In the genomic region with DNA sequence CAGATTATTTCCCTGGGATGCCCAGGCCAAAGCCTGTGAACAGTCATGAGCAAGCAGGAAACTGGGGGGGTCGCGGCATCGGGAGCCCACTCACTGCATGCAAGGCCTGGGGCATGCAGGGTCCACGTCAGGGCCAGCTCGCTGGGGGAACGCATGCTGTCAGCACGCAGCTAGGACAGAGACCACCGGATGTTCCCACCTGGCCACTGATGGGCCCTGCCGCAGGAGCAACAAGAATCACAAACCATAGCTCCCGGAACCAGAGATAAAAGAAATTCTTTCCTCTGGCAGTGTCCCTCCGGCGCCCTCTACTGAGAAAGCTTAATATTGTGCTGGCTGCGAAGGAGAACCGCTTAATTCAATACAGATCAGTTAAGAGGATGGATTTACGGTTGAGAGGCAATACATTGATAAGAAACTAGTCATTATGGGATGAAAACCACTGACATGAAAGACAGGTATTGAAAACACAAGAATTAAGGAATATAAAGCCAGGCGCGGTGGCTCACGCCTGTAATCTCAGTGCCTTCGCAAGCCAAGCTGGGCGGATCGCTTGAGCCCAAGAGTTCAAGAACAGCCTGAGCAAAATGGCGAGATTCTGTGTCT, we compare ENCODE assay signal across 8 cellular contexts. TPM values are rescaled to one million over a fixed set of nuclear protein-coding genes. Genes with fewer than 3 reads are reported as not detected.
DNase-seq lines count a peak whose midpoint lies in the region; ATAC-seq, FAIRE-seq and TF ChIP-seq lines count a peak whose summit lies in the region.

No MANE protein-coding gene starts in this region.

- peak overlapping the region; percentile 3 for H2AFZ ChIP-seq in trophoblast cell (ENCODE audit: insufficient read depth, low read length, poor library complexity)

- no peak overlapping the region for H4K12ac ChIP-seq in trophoblast cell (ENCODE audit: low read depth, low read length)

- H3K18ac ChIP-seq in trophoblast cell (ENCODE audit: low read length) = no peak overlapping the region

- H4K8ac ChIP-seq in trophoblast cell (ENCODE audit: low read depth, low read length) = no peak overlapping the region

- H3K4me1 Mint-ChIP-seq in activated naive CD4-positive, alpha-beta T cell treated with anti-CD3 and anti-CD28 coated beads, Interleukin-2, amount 10 ng/mL, durations not matched to agents 7 days and 5 days = peaks cover 8% of the 10 kb centered on the region
- H3K4me1 Mint-ChIP-seq in type B pancreatic cell (ENCODE audit: unreplicated experiment) = peaks cover 13% of the 10 kb centered on the region

- no peak overlapping the region for H3K27ac ChIP-seq in trophoblast cell (ENCODE audit: low read depth, low read length)

- peaks cover 3% of the 10 kb centered on the region in 2 experiments for H3K4me1 ChIP-seq in trophoblast cell (ENCODE audit: control insufficient read depth in 1 of 2, insufficient read depth in 2 of 2, low read length in 2 of 2)

- no peak overlapping the region for H4K91ac ChIP-seq in trophoblast cell (ENCODE audit: low read depth, low read length)

- H3K9me3 Mint-ChIP-seq in activated naive CD4-positive, alpha-beta T cell treated with anti-CD3 and anti-CD28 coated beads, Interleukin-2, amount 10 ng/mL, durations not matched to agents 7 days and 5 days = no peaks in the 10 kb centered on the region
- no peaks in the 10 kb centered on the region for H3K9me3 Mint-ChIP-seq in type B pancreatic cell

- H3K14ac ChIP-seq in trophoblast cell (ENCODE audit: low read length) = no peak overlapping the region

- H2BK120ac ChIP-seq in trophoblast cell (ENCODE audit: insufficient read depth, low read length, poor library complexity) = no peak overlapping the region

- no peak overlapping the region for H3K4me3 Mint-ChIP-seq in activated naive CD4-positive, alpha-beta T cell treated with anti-CD3 and anti-CD28 coated beads, Interleukin-2, amount 10 ng/mL, durations not matched to agents 7 days and 5 days
- H3K4me3 Mint-ChIP-seq in type B pancreatic cell = no peak overlapping the region

- no CpG with 5 or more reads among the region's 22 CpGs for WGBS in trophoblast cell (ENCODE audit: extremely low coverage, insufficient coverage, insufficient read length)

- peaks cover 2% of the 10 kb centered on the region for H3K79me1 ChIP-seq in trophoblast cell (ENCODE audit: low read length)

- H3K4me2 ChIP-seq in trophoblast cell (ENCODE audit: low read length) = no peak overlapping the region

- H3K27me3 Mint-ChIP-seq in activated naive CD4-positive, alpha-beta T cell treated with anti-CD3 and anti-CD28 coated beads, Interleukin-2, amount 10 ng/mL, durations not matched to agents 7 days and 5 days = peaks cover 52% of the 10 kb centered on the region
- H3K27me3 Mint-ChIP-seq in type B pancreatic cell = peaks cover 4% of the 10 kb centered on the region

- FAIRE-seq in D721Med (lab: Jason Lieb, UNC) = no peak

- no peaks in the 10 kb centered on the region for H3K79me2 ChIP-seq in trophoblast cell (ENCODE audit: control insufficient read depth, insufficient read depth, low read length, poor library complexity)

- no peaks in the 10 kb centered on the region for H3K36me3 ChIP-seq in trophoblast cell (ENCODE audit: control insufficient read depth in 1 of 2, insufficient read depth in 2 of 2, low read length in 2 of 2)

- no peaks in the 10 kb centered on the region for H3K36me3 Mint-ChIP-seq in activated naive CD4-positive, alpha-beta T cell treated with anti-CD3 and anti-CD28 coated beads, Interleukin-2, amount 10 ng/mL, durations not matched to agents 7 days and 5 days
- H3K36me3 Mint-ChIP-seq in type B pancreatic cell = no peaks in the 10 kb centered on the region

- peak; percentile 91 for ATAC-seq in SK-N-SH treated with all-trans-retinoic acid at 6 μM for 48 hours
- ATAC-seq in HG02678 (IDR thresholded peaks at IDR 0.05; ENCODE audit: unreplicated experiment) = no peak

- H2BK5ac ChIP-seq in trophoblast cell (ENCODE audit: low read depth, low read length, poor library complexity) = no peak overlapping the region

- H3K9ac ChIP-seq in trophoblast cell (ENCODE audit: low read length) = no peak overlapping the region

- no peak overlapping the region for H2AK5ac ChIP-seq in trophoblast cell (ENCODE audit: low read length)

- no peaks in the 10 kb centered on the region for H3K27me3 ChIP-seq in trophoblast cell (ENCODE audit: insufficient read depth, low read length)

- CTCF ChIA-PET in activated naive CD4-positive, alpha-beta T cell treated with anti-CD3 and anti-CD28 coated beads, Interleukin-2, amount 10 ng/mL, durations not matched to agents 7 days and 5 days (lab: Charles Lee) = interaction anchor here (0.7 to 11.7 kb wide), 37 partner anchors 8 to 595 kb away, joined by 3 to 202 read pairs (median 4); partner anchors contain the start of genes GTF2H4, MUCL3 and VARS2

- H3K4ac ChIP-seq in trophoblast cell (ENCODE audit: low read depth, low read length) = no peak overlapping the region

- H3K27ac Mint-ChIP-seq in activated naive CD4-positive, alpha-beta T cell treated with anti-CD3 and anti-CD28 coated beads, Interleukin-2, amount 10 ng/mL, durations not matched to agents 7 days and 5 days = no peak overlapping the region
- no peak overlapping the region for H3K27ac Mint-ChIP-seq in type B pancreatic cell

- H3K23ac ChIP-seq in trophoblast cell (ENCODE audit: low read length) = no peak overlapping the region

- H2BK12ac ChIP-seq in trophoblast cell (ENCODE audit: low read length) = no peak overlapping the region

- H3K4me3 ChIP-seq in trophoblast cell (ENCODE audit: low read depth, low read length) = no peak overlapping the region

- DNase-seq in D721Med (ENCODE audit: insufficient read length, low spot score) (peak; percentile 54), M059J (ENCODE audit: low read depth) (peak; percentile 76), germinal center (ENCODE audit: low spot score) (peak; percentile 51), trophoblast cell (peak; percentile 50 to 80), type B pancreatic cell (ENCODE audit: extremely low spot score, unreplicated experiment) (no peak)
- DNase-seq in activated naive CD4-positive, alpha-beta T cell treated with anti-CD3 and anti-CD28 coated beads, Interleukin-2, amount 10 ng/mL, durations not matched to agents 7 days and 5 days = peak; percentile 82

- TF ChIP-seq CTCF in D721Med (IDR thresholded peaks at IDR 0.05; ENCODE audit: insufficient read depth, missing control alignments) (peak; percentile 70), type B pancreatic cell (conservative IDR thresholded peaks at IDR 0.05) (peak; percentile 84)

- H3K9me3 ChIP-seq in trophoblast cell (ENCODE audit: insufficient read depth, low read depth, low read length) = no peaks in the 10 kb centered on the region

TF ChIP-seq in SK-N-SH treated with all-trans-retinoic acid at 6 μM for 48 hours, 23 proteins besides CTCF, POLR2A, EP300 and RAD21 (continues in another document):
- TF ChIP-seq ZFP3 (CRISPR knock-in tag; IDR thresholded peaks at IDR 0.05) (no peak), RARB (CRISPR knock-in tag; IDR thresholded peaks at IDR 0.05) (no peak), TCF4 (CRISPR knock-in tag; IDR thresholded peaks at IDR 0.05; ENCODE audit: borderline replicate concordance) (no peak), ARNTL (CRISPR knock-in tag; IDR thresholded peaks at IDR 0.05; ENCODE audit: borderline replicate concordance, low read depth) (no peak), BACH2 (CRISPR knock-in tag; IDR thresholded peaks at IDR 0.05; ENCODE audit: borderline replicate concordance) (no peak), SNAI2 (CRISPR knock-in tag; IDR thresholded peaks at IDR 0.05) (no peak), ZFP30 (CRISPR knock-in tag; IDR thresholded peaks at IDR 0.05) (no peak)
- TF ChIP-seq, protein P1, sequence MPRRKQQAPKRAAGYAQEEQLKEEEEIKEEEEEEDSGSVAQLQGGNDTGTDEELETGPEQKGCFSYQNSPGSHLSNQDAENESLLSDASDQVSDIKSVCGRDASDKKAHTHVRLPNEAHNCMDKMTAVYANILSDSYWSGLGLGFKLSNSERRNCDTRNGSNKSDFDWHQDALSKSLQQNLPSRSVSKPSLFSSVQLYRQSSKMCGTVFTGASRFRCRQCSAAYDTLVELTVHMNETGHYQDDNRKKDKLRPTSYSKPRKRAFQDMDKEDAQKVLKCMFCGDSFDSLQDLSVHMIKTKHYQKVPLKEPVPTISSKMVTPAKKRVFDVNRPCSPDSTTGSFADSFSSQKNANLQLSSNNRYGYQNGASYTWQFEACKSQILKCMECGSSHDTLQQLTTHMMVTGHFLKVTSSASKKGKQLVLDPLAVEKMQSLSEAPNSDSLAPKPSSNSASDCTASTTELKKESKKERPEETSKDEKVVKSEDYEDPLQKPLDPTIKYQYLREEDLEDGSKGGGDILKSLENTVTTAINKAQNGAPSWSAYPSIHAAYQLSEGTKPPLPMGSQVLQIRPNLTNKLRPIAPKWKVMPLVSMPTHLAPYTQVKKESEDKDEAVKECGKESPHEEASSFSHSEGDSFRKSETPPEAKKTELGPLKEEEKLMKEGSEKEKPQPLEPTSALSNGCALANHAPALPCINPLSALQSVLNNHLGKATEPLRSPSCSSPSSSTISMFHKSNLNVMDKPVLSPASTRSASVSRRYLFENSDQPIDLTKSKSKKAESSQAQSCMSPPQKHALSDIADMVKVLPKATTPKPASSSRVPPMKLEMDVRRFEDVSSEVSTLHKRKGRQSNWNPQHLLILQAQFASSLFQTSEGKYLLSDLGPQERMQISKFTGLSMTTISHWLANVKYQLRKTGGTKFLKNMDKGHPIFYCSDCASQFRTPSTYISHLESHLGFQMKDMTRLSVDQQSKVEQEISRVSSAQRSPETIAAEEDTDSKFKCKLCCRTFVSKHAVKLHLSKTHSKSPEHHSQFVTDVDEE (CRISPR knock-in tag; IDR thresholded peaks at IDR 0.05) = no peak

RNA-seq across cellular contexts. Expression of gene C6orf15, which starts 32.6 kb away (rescaled TPM):
- total RNA-seq in M059J (2014; rRNA removed; shearing (Covaris generic)) = not detected in 2 replicates
- polyA plus RNA-seq in trophoblast cell (2013) = not detected in 2 replicates
- not detected in 2 replicates for total RNA-seq in type B pancreatic cell (ENCODE audit: low replicate concordance)

RNA-seq across cellular contexts. Expression of gene PSORS1C1, which starts 34.8 kb away (rescaled TPM):
- 0.15 and 8.3 TPM in 2 replicates for total RNA-seq in M059J (2014; rRNA removed; shearing (Covaris generic))
- polyA plus RNA-seq in trophoblast cell (2013) = 0.18 and 0.23 TPM in 2 replicates
- total RNA-seq in type B pancreatic cell (ENCODE audit: low replicate concordance) = not detected in 2 replicates

RNA-seq across cellular contexts. Expression of gene CDSN, which starts 40.5 kb away (rescaled TPM):
- not detected in 2 replicates for total RNA-seq in M059J (2014; rRNA removed; shearing (Covaris generic))
- 0.01 TPM in 1 of 2 replicates, not detected in the other for polyA plus RNA-seq in trophoblast cell (2013)
- not detected in 2 replicates for total RNA-seq in type B pancreatic cell (ENCODE audit: low replicate concordance)

RNA-seq across cellular contexts. Expression of gene PSORS1C2, which starts 59.1 kb away (rescaled TPM):
- total RNA-seq in M059J (2014; rRNA removed; shearing (Covaris generic)) = not detected in 2 replicates
- polyA plus RNA-seq in trophoblast cell (2013) = not detected in 2 replicates
- total RNA-seq in type B pancreatic cell (ENCODE audit: low replicate concordance) = not detected in 2 replicates
